34 cellular contexts compared by ENCODE assay signal in genomic region chr4:73875401-73875800, GRCh38. TPM values are rescaled to one million over a fixed set of nuclear protein-coding genes. Genes with fewer than 3 reads are reported as not detected.
"Had no signal": no experiment of that assay in that cellular context is flagged by ENCODE, and none has a peak within 500 bp of the region (broad histone marks: within the 10 kb centered on the region; RNA-seq: fewer than 3 reads in every experiment).

No MANE protein-coding gene starts in this region.

- H3K27me3 ChIP-seq: adrenal gland, MG63 had no signal

- H3K9me3 ChIP-seq: adrenal gland, MG63 had no signal

- H3K36me3 ChIP-seq: adrenal gland, MG63 had no signal

- DNase-seq: activated CD4-positive, alpha-beta T cell treated with anti-CD3 and anti-CD28 coated beads for 36 hours; activated CD4-positive, alpha-beta T cell treated with anti-CD3 and anti-CD28 coated beads, Interleukin-2, amount 10 ng/mL, durations not matched to agents 7 days and 5 days; activated CD4-positive, alpha-beta T cell treated with anti-CD3 and anti-CD28 coated beads, Interleukin-2, amount 50 U/mL, for 48 hours; activated CD8-positive, alpha-beta T cell treated with anti-CD3 and anti-CD28 coated beads, Interleukin-2, amount 10 ng/mL, durations not matched to agents 7 days and 5 days; activated gamma-delta T cell; activated naive CD4-positive, alpha-beta T cell treated with Interleukin-2 at 50 U/mL for 16 hours; activated naive CD8-positive, alpha-beta T cell treated with anti-CD3 and anti-CD28 coated beads, Interleukin-2, amount 10 ng/mL, durations not matched to agents 7 days and 5 days; activated T-cell treated with anti-CD3 and anti-CD28 coated beads, Interleukin-2, amount 50 U/mL, for 24 hours; adrenal gland; central memory CD4-positive, alpha-beta T cell; MG63; NCI-H1048; NCI-H1105 treated with DMSO at 0.1 percent for 48 hours; NCI-H1436; NCI-H1694; NCI-H1930; NCI-H2081 treated with DMSO at 0.1 percent for 48 hours; NCI-H345; NCI-H526; NCI-H748 treated with DMSO at 0.1 percent for 48 hours; NK-92 treated with Interleukin-12 subunit alpha and Interleukin-12 subunit beta, amount 100 ng/mL, for 24 hours; PC-9; SIG-M5; SW 1271; T-helper 1 cell; T1000 had no signal

- H3K4me1 ChIP-seq: adrenal gland had no signal

- H3K4me3 ChIP-seq: adrenal gland, MG63, PC-9 had no signal

- H3K27ac ChIP-seq: adrenal gland, KMS-11, PC-9, RWPE1 had no signal

- H3K4me2 ChIP-seq: KMS-11, PC-9 had no signal

- H3K9ac ChIP-seq: KMS-11 had no signal

- H2AFZ ChIP-seq: PC-9 had no signal

RNA-seq across cellular contexts. Expression of gene CXCL1, which starts 6.2 kb away (rescaled TPM):
- total RNA-seq: activated CD4-positive, alpha-beta T cell treated with anti-CD3 and anti-CD28 coated beads for 36 hours; activated CD4-positive, alpha-beta T cell treated with anti-CD3 and anti-CD28 coated beads, Interleukin-2, amount 10 ng/mL, durations not matched to agents 7 days and 5 days; activated CD8-positive, alpha-beta T cell treated with anti-CD3 and anti-CD28 coated beads, Interleukin-2, amount 10 ng/mL, durations not matched to agents 7 days and 5 days; activated naive CD8-positive, alpha-beta T cell treated with anti-CD3 and anti-CD28 coated beads, Interleukin-2, amount 10 ng/mL, durations not matched to agents 7 days and 5 days; activated T-helper 2 cell treated with anti-CD3 and anti-CD28 coated beads, Interferon-gamma antibody, Interleukin-2, Interleukin-4, amounts not matched to agents 10 μg/mL and 5 μg/mL and 100 μg/mL, durations not matched to agents 14 hours and 24 hours and 36 hours; T-helper 2 cell treated with Interferon-gamma antibody and Interleukin-4, amounts not matched to agents 100 ng/mL and 5 ng/mL, for 36 hours had no signal

RNA-seq across cellular contexts. Expression of gene PF4V1, which starts 22.3 kb away (rescaled TPM):
- total RNA-seq: activated CD4-positive, alpha-beta T cell treated with anti-CD3 and anti-CD28 coated beads for 36 hours; activated CD4-positive, alpha-beta T cell treated with anti-CD3 and anti-CD28 coated beads, Interleukin-2, amount 10 ng/mL, durations not matched to agents 7 days and 5 days; activated CD8-positive, alpha-beta T cell treated with anti-CD3 and anti-CD28 coated beads, Interleukin-2, amount 10 ng/mL, durations not matched to agents 7 days and 5 days; activated naive CD8-positive, alpha-beta T cell treated with anti-CD3 and anti-CD28 coated beads, Interleukin-2, amount 10 ng/mL, durations not matched to agents 7 days and 5 days; activated T-helper 2 cell treated with anti-CD3 and anti-CD28 coated beads, Interferon-gamma antibody, Interleukin-2, Interleukin-4, amounts not matched to agents 10 μg/mL and 5 μg/mL and 100 μg/mL, durations not matched to agents 14 hours and 24 hours and 36 hours; adrenal gland; astrocyte; PC-9; Right ventricle myocardium inferior; SK-MEL-5; T-helper 2 cell treated with Interferon-gamma antibody and Interleukin-4, amounts not matched to agents 100 ng/mL and 5 ng/mL, for 36 hours had no signal
- polyA plus RNA-seq: adrenal gland had no signal

RNA-seq across cellular contexts. Expression of gene CXCL6, which starts 38.9 kb away (rescaled TPM):
- total RNA-seq: activated CD4-positive, alpha-beta T cell treated with anti-CD3 and anti-CD28 coated beads for 36 hours; activated CD4-positive, alpha-beta T cell treated with anti-CD3 and anti-CD28 coated beads, Interleukin-2, amount 10 ng/mL, durations not matched to agents 7 days and 5 days; activated CD8-positive, alpha-beta T cell treated with anti-CD3 and anti-CD28 coated beads, Interleukin-2, amount 10 ng/mL, durations not matched to agents 7 days and 5 days; activated naive CD8-positive, alpha-beta T cell treated with anti-CD3 and anti-CD28 coated beads, Interleukin-2, amount 10 ng/mL, durations not matched to agents 7 days and 5 days; activated T-helper 2 cell treated with anti-CD3 and anti-CD28 coated beads, Interferon-gamma antibody, Interleukin-2, Interleukin-4, amounts not matched to agents 10 μg/mL and 5 μg/mL and 100 μg/mL, durations not matched to agents 14 hours and 24 hours and 36 hours; NCI-H460; PC-9; SK-MEL-5; T-helper 2 cell treated with Interferon-gamma antibody and Interleukin-4, amounts not matched to agents 100 ng/mL and 5 ng/mL, for 36 hours had no signal
